Comparison of ENCODE assay signal across 8 cellular contexts in the genomic region with DNA sequence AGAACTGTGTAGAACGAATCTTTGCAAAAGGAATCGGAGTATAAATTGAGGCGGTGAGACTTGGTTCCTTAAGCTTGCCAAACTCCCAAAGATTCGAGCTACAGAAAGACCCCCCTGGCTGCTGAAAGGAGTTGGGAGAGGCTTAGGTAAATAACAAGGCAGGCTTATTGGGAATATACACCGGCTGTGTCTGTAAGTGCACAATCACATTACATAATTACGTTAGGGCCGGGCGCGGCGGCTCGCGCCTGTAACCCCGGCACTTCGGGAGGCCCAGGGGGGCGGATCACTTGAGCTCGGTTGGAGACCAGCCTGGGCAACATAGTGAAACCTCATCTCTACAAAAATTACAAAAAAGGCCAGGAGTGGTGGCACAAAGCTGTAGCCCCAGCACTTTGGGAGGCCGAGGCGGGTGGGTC. TPM values are rescaled to one million over a fixed set of nuclear protein-coding genes. Genes with fewer than 3 reads are reported as not detected.
DNase-seq lines count a peak whose midpoint lies in the region; ATAC-seq and TF ChIP-seq lines count a peak whose summit lies in the region.

No MANE protein-coding gene starts in this region.

- ATAC-seq in foreskin keratinocyte (peak; percentile 3), HG03442 (IDR thresholded peaks at IDR 0.05; ENCODE audit: unreplicated experiment) (no peak)

- 6 to 17% methylated on average over 18 of the region's 18 CpGs for WGBS in sigmoid colon, 2 donors

- H3K9me3 Mint-ChIP-seq in CD4-positive, alpha-beta memory T cell = no peaks in the 10 kb centered on the region

- H3K27ac Mint-ChIP-seq in CD4-positive, alpha-beta memory T cell = peak overlapping the region in 6 of 7 donors; percentile 70 to 90 (median 82)

- intact Hi-C loops in CD4-positive, alpha-beta memory T cell (cut with micrococcal nuclease) = loop anchor here (5.0 kb wide), 1 partner anchor 206 kb away; no protein-coding TSS in a partner anchor
- intact Hi-C loops in sigmoid colon (cut with DNase I) = loop anchor here (5.0 kb wide), 1 partner anchor 91 kb away; no protein-coding TSS in a partner anchor

- H3K9me3 ChIP-seq in CD4-positive, alpha-beta memory T cell (ENCODE audit: control insufficient read depth in 1 of 2, low read length in 2 of 2) = no peaks in the 10 kb centered on the region
- no peaks in the 10 kb centered on the region for H3K9me3 ChIP-seq in sigmoid colon

- TF ChIP-seq CTCF in VCaP (conservative IDR thresholded peaks at IDR 0.05) (no peak), foreskin keratinocyte (conservative IDR thresholded peaks at IDR 0.05) (no peak), sigmoid colon (IDR thresholded peaks at IDR 0.05) (no peak)

- peak overlapping the region; percentile 84 to 98 (median 88) for H3K4me3 Mint-ChIP-seq in CD4-positive, alpha-beta memory T cell

- peaks cover 23% of the 10 kb centered on the region for H3K4me1 ChIP-seq in CD4-positive, alpha-beta memory T cell (ENCODE audit: insufficient read depth, low read length)
- peaks cover 6% of the 10 kb centered on the region for H3K4me1 ChIP-seq in foreskin keratinocyte
- H3K4me1 ChIP-seq in sigmoid colon = peaks cover 0 to 15% (median 9%) of the 10 kb centered on the region in 4 donors

- H3K27me3 ChIP-seq in CD4-positive, alpha-beta memory T cell (ENCODE audit: insufficient read depth, low read length) = no peaks in the 10 kb centered on the region
- H3K27me3 ChIP-seq in foreskin keratinocyte = peaks cover 5% of the 10 kb centered on the region
- peaks cover 0 to 31% (median 19%) of the 10 kb centered on the region in 3 donors for H3K27me3 ChIP-seq in sigmoid colon

- no peak overlapping the region for H3K27ac ChIP-seq in CD4-positive, alpha-beta memory T cell (ENCODE audit: low read depth, low read length)
- H3K27ac ChIP-seq in VCaP (peak overlapping the region; percentile 77), foreskin keratinocyte (no peak overlapping the region), sigmoid colon (peak overlapping the region; percentile 47 to 73 (median 62))

- H3K36me3 Mint-ChIP-seq in CD4-positive, alpha-beta memory T cell = peaks cover 0 to 1% of the 10 kb centered on the region in 2 donors

- POLR2A ChIA-PET in CD4-positive, alpha-beta memory T cell (lab: Charles Lee; ENCODE audit: partially characterized antibody) = interaction anchor here (0.7 to 2.9 kb wide), 5 partner anchors 11 to 186 kb away, joined by 3 to 13 read pairs (median 5); partner anchors contain the start of genes AP2S1 and ZC3H4

- peaks cover 3 to 17% of the 10 kb centered on the region in 2 donors for H3K27me3 Mint-ChIP-seq in CD4-positive, alpha-beta memory T cell

- H3K4me1 Mint-ChIP-seq in CD4-positive, alpha-beta memory T cell = peaks cover 11 to 32% (median 21%) of the 10 kb centered on the region in 4 donors

- peak overlapping the region; percentile 36 to 44 for H3K4me3 ChIP-seq in CD4-positive, alpha-beta memory T cell (ENCODE audit: low read length in 2 of 2)
- peak overlapping the region; percentile 62 for H3K4me3 ChIP-seq in Jurkat, Clone E6-1 (ENCODE audit: low read length)
- peak overlapping the region; percentile 21 to 51 (median 46) for H3K4me3 ChIP-seq in sigmoid colon

- CTCF ChIA-PET in CD4-positive, alpha-beta memory T cell (lab: Charles Lee; ENCODE audit: partially characterized antibody) = interaction anchor here (0.6 to 4.8 kb wide), 24 partner anchors 8 to 500 kb away, joined by 3 to 43 read pairs (median 4); partner anchors contain the start of gene ZC3H4

- TF ChIP-seq EP300 in sigmoid colon (IDR thresholded peaks at IDR 0.05) = no peak

- no peak for DNase-seq in CD4-positive, alpha-beta memory T cell
- no peak for DNase-seq in Jurkat, Clone E6-1 (ENCODE audit: low read depth, low spot score)
- no peak for DNase-seq in foreskin keratinocyte
- DNase-seq in sigmoid colon = no peak
- no peak for DNase-seq in EL
- no peak for DNase-seq in HPDE6-E6E7 (ENCODE audit: extremely low spot score)

- TF ChIP-seq POLR2A in sigmoid colon (IDR thresholded peaks at IDR 0.05) = no peak

- no peaks in the 10 kb centered on the region for H3K36me3 ChIP-seq in CD4-positive, alpha-beta memory T cell (ENCODE audit: insufficient read depth, low read length)
- no peaks in the 10 kb centered on the region for H3K36me3 ChIP-seq in sigmoid colon

RNA-seq across cellular contexts. Expression of gene TMEM160, which starts 12.2 kb away (rescaled TPM):
- total RNA-seq in CD4-positive, alpha-beta memory T cell = 10 to 100 TPM; 34.1 to 36.0 TPM
- polyA plus RNA-seq in CD4-positive, alpha-beta memory T cell = 100 to 1,000 TPM; 112 to 133 TPM
- 76.2 TPM for polyA plus RNA-seq in Jurkat, Clone E6-1 (2012; ENCODE audit: insufficient read depth, insufficient read length)
- total RNA-seq in foreskin keratinocyte = 39.6 and 41.3 TPM in 2 replicates
- polyA plus RNA-seq in foreskin keratinocyte = 56.7 and 56.8 TPM in 2 replicates
- 10 to 100 TPM; 19.9 to 33.2 (median 23.8) TPM for total RNA-seq in sigmoid colon
- 10 to 100 TPM in 1 of 3 donors, 1 to 10 TPM in 2; 3.0 to 14.5 (median 4.6) TPM for polyA plus RNA-seq in sigmoid colon

RNA-seq across cellular contexts. Expression of gene NPAS1, which starts 16.6 kb away (rescaled TPM):
- total RNA-seq in CD4-positive, alpha-beta memory T cell = under 1 TPM; 0.35 to 0.64 TPM
- polyA plus RNA-seq in CD4-positive, alpha-beta memory T cell = not detected
- polyA plus RNA-seq in Jurkat, Clone E6-1 (2012; ENCODE audit: insufficient read depth, insufficient read length) = 3.6 TPM
- total RNA-seq in foreskin keratinocyte (0.35 and 0.44 TPM in 2 replicates), sigmoid colon (1 to 10 TPM in 1 of 4 donors, under 1 TPM in 1, not detected in 2; 0.28 to 1.4 TPM)
- polyA plus RNA-seq in foreskin keratinocyte (0.49 and 0.68 TPM in 2 replicates), sigmoid colon (under 1 TPM in 2 of 3 donors, not detected in 1; 0.77 to 0.92 TPM)

Comparison
In these comparisons a context has a peak if more than half of its experiments do, and no peak if none do; other contexts are left out.
1. H3K27ac ChIP-seq: peak in VCaP (single experiment) and sigmoid colon (4 of 4); none in CD4-positive, alpha-beta memory T cell (single experiment) and foreskin keratinocyte (single experiment).
2. Peak in every context shown above with its lines, with median percentiles within 50 percentile points of each other: H3K4me3 ChIP-seq.